Comparison of ENCODE assay signal across 8 cellular contexts in the genomic region with DNA sequence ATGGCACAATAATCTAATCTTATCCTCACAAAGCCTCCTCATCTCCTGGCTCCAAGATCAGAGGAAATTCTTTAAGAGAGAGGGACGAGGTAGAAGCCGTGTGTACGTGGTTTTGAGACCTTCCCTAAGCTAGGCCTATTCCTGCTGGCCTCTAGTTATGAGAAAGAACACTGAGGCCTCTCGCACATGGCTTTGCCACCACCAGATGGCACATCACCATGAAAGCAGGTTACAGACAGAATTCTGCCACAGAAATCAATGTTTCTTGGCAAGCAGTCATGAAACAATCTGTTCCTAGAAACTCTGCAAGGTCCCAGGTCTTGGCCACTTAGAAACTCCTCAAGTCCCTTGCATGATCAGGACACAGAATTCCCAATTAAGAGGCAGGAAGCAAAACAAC.
DNase-seq lines count a peak whose midpoint lies in the region; TF ChIP-seq lines count a peak whose summit lies in the region.

No MANE protein-coding gene starts in this region.

- TF ChIP-seq CTCF in LNCAP (IDR thresholded peaks at IDR 0.05) (peak; percentile 44), brain (conservative IDR thresholded peaks at IDR 0.05) (peak; percentile 27 to 48), coronary artery (IDR thresholded peaks at IDR 0.05) (no peak)

- no peak overlapping the region for H3K4me3 Mint-ChIP-seq in brain
- no peak overlapping the region for H3K4me3 Mint-ChIP-seq in activated T-cell treated with anti-CD3 and anti-CD28 coated beads, Interleukin-2, amount 50 U/mL, for 24 hours

- no peak overlapping the region for H3K4me3 ChIP-seq in coronary artery

- H3K36me3 Mint-ChIP-seq in brain = no peaks in the 10 kb centered on the region
- H3K36me3 Mint-ChIP-seq in activated T-cell treated with anti-CD3 and anti-CD28 coated beads, Interleukin-2, amount 50 U/mL, for 24 hours (ENCODE audit: low read depth) = no peaks in the 10 kb centered on the region

- H3K4me1 Mint-ChIP-seq in brain = peaks cover 6% of the 10 kb centered on the region
- no peaks in the 10 kb centered on the region for H3K4me1 Mint-ChIP-seq in activated T-cell treated with anti-CD3 and anti-CD28 coated beads, Interleukin-2, amount 50 U/mL, for 24 hours (ENCODE audit: low read depth)

- H3K9me3 Mint-ChIP-seq in brain = peaks cover 0 to 8% (median 6%) of the 10 kb centered on the region in 5 experiments
- no peaks in the 10 kb centered on the region for H3K9me3 Mint-ChIP-seq in activated T-cell treated with anti-CD3 and anti-CD28 coated beads, Interleukin-2, amount 50 U/mL, for 24 hours

- H3K27ac ChIP-seq in coronary artery = no peak overlapping the region

- intact Hi-C loops in posterior vena cava (cut with DNase I) = no loop called here

- H3K27ac Mint-ChIP-seq in brain = no peak overlapping the region
- no peak overlapping the region for H3K27ac Mint-ChIP-seq in activated T-cell treated with anti-CD3 and anti-CD28 coated beads, Interleukin-2, amount 50 U/mL, for 24 hours

- no peaks in the 10 kb centered on the region for H3K27me3 Mint-ChIP-seq in brain
- no peaks in the 10 kb centered on the region for H3K27me3 Mint-ChIP-seq in activated T-cell treated with anti-CD3 and anti-CD28 coated beads, Interleukin-2, amount 50 U/mL, for 24 hours

- DNase-seq in DMS114 treated with DMSO at 0.1 percent for 48 hours (lab: John Stamatoyannopoulos, UW; ENCODE audit: unreplicated experiment) (peak; percentile 8), midbrain (lab: John Stamatoyannopoulos, UW) (peak; percentile 42), coronary artery (ENCODE audit: low spot score) (no peak), posterior vena cava (ENCODE audit: low spot score) (no peak)
- DNase-seq in activated T-cell treated with anti-CD3 and anti-CD28 coated beads, Interleukin-2, amount 50 U/mL, for 24 hours = no peak
- no peak for DNase-seq in activated T-cell treated with anti-CD3 and anti-CD28 coated beads, Interleukin-2, amount 50 U/mL, for 48 hours

Comparison
In these comparisons a context has a peak if more than half of its experiments do, and no peak if none do; other contexts are left out.
1. DNase-seq: peak in DMS114 treated with DMSO at 0.1 percent for 48 hours (single experiment) and midbrain (single experiment); none in activated T-cell treated with anti-CD3 and anti-CD28 coated beads, Interleukin-2, amount 50 U/mL, for 24 hours (single experiment), activated T-cell treated with anti-CD3 and anti-CD28 coated beads, Interleukin-2, amount 50 U/mL, for 48 hours (0 of 2), coronary artery (single experiment) and posterior vena cava (single experiment).